1 cellular context compared by ENCODE assay signal in genomic region chr5:111211341-111211740, GRCh38.
TF ChIP-seq lines count a peak whose summit lies in the region.

No MANE protein-coding gene starts in this region.

TF ChIP-seq in GM12878, 131 proteins besides CTCF, POLR2A, EP300 and RAD21 (continued from another document):
- TF ChIP-seq RELB (IDR thresholded peaks at IDR 0.05; ENCODE audit: low read depth) (peak; percentile 42; the same call in 1 of the 2 replicates), ATF2 (IDR thresholded peaks at IDR 0.05; ENCODE audit: low read length) (peak; percentile 50; the same call in 1 of the 2 replicates), ATF7 (IDR thresholded peaks at IDR 0.05; ENCODE audit: low read depth) (peak; percentile 66), MTA2 (IDR thresholded peaks at IDR 0.05; ENCODE audit: low read depth) (peak; percentile 39; the same call in 1 of the 2 replicates), JUNB (IDR thresholded peaks at IDR 0.05) (peak; percentile 89), NR2F1 (conservative IDR thresholded peaks at IDR 0.05) (no peak), IKZF1 (conservative IDR thresholded peaks at IDR 0.05) (no peak)
TF ChIP-seq in GM12878: peak in this region for 7.
